1 cellular context compared by ENCODE assay signal in the genomic region with DNA sequence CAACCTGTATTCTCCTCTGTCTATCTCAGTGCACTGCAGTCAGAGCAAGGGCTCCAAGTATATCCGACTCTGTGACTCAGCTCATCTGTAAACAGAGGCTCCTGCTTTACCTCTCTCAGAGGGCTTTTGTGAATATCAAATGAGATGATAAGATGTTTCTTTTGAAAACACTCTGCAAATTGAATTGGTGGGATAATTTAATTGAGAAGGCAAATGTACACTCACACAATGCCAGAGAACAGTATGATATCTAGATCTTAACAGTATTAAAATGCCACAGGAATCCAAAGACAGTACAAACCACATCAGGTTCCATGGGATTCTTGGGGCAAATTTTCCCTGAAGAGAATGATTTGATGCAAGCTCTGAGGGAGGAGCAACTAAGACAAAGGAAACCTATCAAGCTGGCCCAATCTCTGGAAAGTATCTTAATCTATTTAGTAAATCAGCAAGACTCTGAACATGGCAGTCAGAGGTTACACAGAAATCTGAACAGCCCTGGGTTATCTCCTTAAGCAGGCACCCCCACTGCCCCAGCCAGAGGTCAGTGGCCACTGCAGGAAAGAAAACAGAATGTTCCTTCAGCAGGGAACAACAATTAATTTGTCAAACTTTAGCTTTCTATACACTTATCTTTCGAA.
TF ChIP-seq lines count a peak whose summit lies in the region.

No MANE protein-coding gene starts in this region.

TF ChIP-seq in K562, 482 proteins besides CTCF, POLR2A, EP300 and RAD21:
- TF ChIP-seq, protein P1, sequence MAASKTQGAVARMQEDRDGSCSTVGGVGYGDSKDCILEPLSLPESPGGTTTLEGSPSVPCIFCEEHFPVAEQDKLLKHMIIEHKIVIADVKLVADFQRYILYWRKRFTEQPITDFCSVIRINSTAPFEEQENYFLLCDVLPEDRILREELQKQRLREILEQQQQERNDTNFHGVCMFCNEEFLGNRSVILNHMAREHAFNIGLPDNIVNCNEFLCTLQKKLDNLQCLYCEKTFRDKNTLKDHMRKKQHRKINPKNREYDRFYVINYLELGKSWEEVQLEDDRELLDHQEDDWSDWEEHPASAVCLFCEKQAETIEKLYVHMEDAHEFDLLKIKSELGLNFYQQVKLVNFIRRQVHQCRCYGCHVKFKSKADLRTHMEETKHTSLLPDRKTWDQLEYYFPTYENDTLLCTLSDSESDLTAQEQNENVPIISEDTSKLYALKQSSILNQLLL (CRISPR knock-in tag; IDR thresholded peaks at IDR 0.05; ENCODE audit: borderline replicate concordance), result peak; percentile 83
- TF ChIP-seq MTA2 (IDR thresholded peaks at IDR 0.05; ENCODE audit: low read depth) (no peak), RBM34 (IDR thresholded peaks at IDR 0.05; ENCODE audit: borderline replicate concordance, insufficient read depth, low read length) (no peak), UBTF (IDR thresholded peaks at IDR 0.05; ENCODE audit: borderline replicate concordance in 1 of 2, low read depth in 2 of 2, low read length in 2 of 2) (no peak), TFAP4 (CRISPR knock-in tag; IDR thresholded peaks at IDR 0.05; ENCODE audit: borderline replicate concordance) (no peak)
- TF ChIP-seq, protein P2, sequence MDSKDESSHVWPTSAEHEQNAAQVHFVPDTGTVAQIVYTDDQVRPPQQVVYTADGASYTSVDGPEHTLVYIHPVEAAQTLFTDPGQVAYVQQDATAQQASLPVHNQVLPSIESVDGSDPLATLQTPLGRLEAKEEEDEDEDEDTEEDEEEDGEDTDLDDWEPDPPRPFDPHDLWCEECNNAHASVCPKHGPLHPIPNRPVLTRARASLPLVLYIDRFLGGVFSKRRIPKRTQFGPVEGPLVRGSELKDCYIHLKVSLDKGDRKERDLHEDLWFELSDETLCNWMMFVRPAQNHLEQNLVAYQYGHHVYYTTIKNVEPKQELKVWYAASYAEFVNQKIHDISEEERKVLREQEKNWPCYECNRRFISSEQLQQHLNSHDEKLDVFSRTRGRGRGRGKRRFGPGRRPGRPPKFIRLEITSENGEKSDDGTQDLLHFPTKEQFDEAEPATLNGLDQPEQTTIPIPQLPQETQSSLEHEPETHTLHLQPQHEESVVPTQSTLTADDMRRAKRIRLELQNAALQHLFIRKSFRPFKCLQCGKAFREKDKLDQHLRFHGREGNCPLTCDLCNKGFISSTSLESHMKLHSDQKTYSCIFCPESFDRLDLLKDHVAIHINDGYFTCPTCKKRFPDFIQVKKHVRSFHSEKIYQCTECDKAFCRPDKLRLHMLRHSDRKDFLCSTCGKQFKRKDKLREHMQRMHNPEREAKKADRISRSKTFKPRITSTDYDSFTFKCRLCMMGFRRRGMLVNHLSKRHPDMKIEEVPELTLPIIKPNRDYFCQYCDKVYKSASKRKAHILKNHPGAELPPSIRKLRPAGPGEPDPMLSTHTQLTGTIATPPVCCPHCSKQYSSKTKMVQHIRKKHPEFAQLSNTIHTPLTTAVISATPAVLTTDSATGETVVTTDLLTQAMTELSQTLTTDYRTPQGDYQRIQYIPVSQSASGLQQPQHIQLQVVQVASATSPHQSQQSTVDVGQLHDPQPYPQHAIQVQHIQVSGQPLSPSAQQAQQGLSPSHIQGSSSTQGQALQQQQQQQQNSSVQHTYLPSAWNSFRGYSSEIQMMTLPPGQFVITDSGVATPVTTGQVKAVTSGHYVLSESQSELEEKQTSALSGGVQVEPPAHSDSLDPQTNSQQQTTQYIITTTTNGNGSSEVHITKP (IDR thresholded peaks at IDR 0.05; ENCODE audit: partially characterized antibody), result no peak
